8 cellular contexts compared by ENCODE assay signal in the genomic region with DNA sequence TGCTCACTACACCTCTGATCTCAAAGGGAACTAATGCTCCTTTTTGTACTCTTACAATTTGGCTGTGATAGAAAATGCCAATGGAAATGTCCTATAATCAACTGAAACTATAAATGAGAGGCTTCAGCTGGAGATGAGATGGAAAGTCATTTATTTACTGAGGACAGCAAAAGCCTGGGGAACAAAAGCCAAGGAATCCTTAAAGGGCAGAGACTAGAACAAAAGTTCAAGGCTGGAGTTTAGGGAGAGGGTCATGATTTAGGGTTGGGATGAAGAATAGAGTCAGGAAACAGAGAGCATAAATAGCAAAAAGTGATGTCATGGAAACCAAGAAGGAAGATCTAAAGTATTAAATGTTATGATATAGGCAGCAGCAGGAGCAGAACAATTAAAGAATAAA.
"Had no signal": no experiment of that assay in that cellular context is flagged by ENCODE, and none has a peak within 500 bp of the region (broad histone marks: within the 10 kb centered on the region; RNA-seq: fewer than 3 reads in every experiment).

No MANE protein-coding gene starts in this region.

- DNase-seq: GDM1, GF-D8 had no signal

- H3K4me3 ChIP-seq: GM12878 had no signal

- ATAC-seq: GM12878 had no signal

- FAIRE-seq: G401.6, GM12878, GM12891, GM12892, GM18507, GM19239 had no signal
